21 cellular contexts compared by ENCODE assay signal in the genomic region with DNA sequence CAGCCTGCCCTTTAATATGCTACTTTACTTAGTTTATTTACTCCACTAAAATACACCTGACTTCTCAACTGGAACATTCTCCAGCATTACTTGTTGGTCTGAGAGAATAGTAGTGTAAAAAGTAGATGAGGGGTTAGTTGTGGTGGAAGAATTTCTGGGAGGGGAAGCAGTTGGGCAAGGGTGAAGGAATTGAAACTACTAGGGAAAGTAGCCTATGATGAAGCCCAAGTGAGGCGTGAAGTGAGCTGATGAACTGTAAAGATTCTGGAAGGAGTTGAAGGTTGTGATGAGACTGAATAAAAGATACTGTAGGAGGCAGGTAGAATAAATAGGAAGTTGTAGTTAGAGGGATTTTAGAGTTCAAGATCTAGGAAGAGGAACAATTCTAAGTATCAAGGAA.
DNase-seq lines count a peak whose midpoint lies in the region; ATAC-seq, FAIRE-seq and TF ChIP-seq lines count a peak whose summit lies in the region.
"Had no signal": no experiment of that assay in that cellular context is flagged by ENCODE, and none has a peak within 500 bp of the region (broad histone marks: within the 10 kb centered on the region; RNA-seq: fewer than 3 reads in every experiment).

No MANE protein-coding gene starts in this region.

- peaks cover 49% of the 10 kb centered on the region for H3K36me3 Mint-ChIP-seq in activated B cell treated with CpG ODN at 0.5 μM for 24 hours (ENCODE audit: low read depth)
- H3K36me3 Mint-ChIP-seq in naive thymus-derived CD8-positive, alpha-beta T cell: peaks cover 0 to 65% (median 4%) of the 10 kb centered on the region in 3 donors

- peaks cover 39 to 54% (median 45%) of the 10 kb centered on the region in 10 experiments for H3K4me1 ChIP-seq in BLaER1 treated with 17β-estradiol and CSF1 and Interleukin-3, amounts not matched to agents 10 nM and 100 nM

- H3K9me3 ChIP-seq in BLaER1 treated with 17β-estradiol and CSF1 and Interleukin-3, amounts not matched to agents 10 nM and 100 nM (replicated peaks in 1 of 11): no peaks in the 10 kb centered on the region
- H3K9me3 ChIP-seq: testis had no signal

- peak; percentile 56 for FAIRE-seq in GM12892 (lab: Jason Lieb, UNC)
- FAIRE-seq: endothelial cell of umbilical vein had no signal

- intact Hi-C loops in activated B cell treated with CpG ODN at 0.5 μM for 24 hours (cut with micrococcal nuclease) (no loop called here), lower leg skin (cut with DNase I; ENCODE audit: low total_unique reads) (no loop called here)

- WGBS in lower leg skin, 2 donors: 81 to 88% methylated on average over 1 of the region's 1 CpG

- ATAC-seq in activated B cell treated with CpG ODN at 0.5 μM for 24 hours (ENCODE audit: low read depth) (peak; percentile 70), GM18519 (IDR thresholded peaks at IDR 0.05; ENCODE audit: low FRiP score, unreplicated experiment) (no peak)
- no peak for ATAC-seq in naive thymus-derived CD8-positive, alpha-beta T cell
- ATAC-seq: HCT116, Right ventricle myocardium inferior had no signal

- H3K4me1 Mint-ChIP-seq in activated B cell treated with CpG ODN at 0.5 μM for 24 hours: peaks cover 23% of the 10 kb centered on the region
- peaks cover 13 to 33% (median 28%) of the 10 kb centered on the region in 4 donors for H3K4me1 Mint-ChIP-seq in naive thymus-derived CD8-positive, alpha-beta T cell

- H4K20me1 ChIP-seq in BLaER1 treated with 17β-estradiol and CSF1 and Interleukin-3, amounts not matched to agents 10 nM and 100 nM: peaks cover 0 to 78% (median 38%) of the 10 kb centered on the region in 11 experiments; a peak in 16 of 22 replicates

- CTCF ChIA-PET in activated B cell treated with CpG ODN at 0.5 μM for 24 hours (lab: Charles Lee): no interaction called here

- peak overlapping the region; percentile 1 for H3K27ac Mint-ChIP-seq in activated B cell treated with CpG ODN at 0.5 μM for 24 hours
- peak overlapping the region in 9 of 10 donors; percentile 5 to 85 (median 52) for H3K27ac Mint-ChIP-seq in naive thymus-derived CD8-positive, alpha-beta T cell

- H3K4me3 ChIP-seq in BLaER1 treated with 17β-estradiol and CSF1 and Interleukin-3, amounts not matched to agents 10 nM and 100 nM: no peak overlapping the region
- H3K4me3 ChIP-seq in lower leg skin (ENCODE audit: low read depth, poor library complexity, severe bottlenecking): no peak overlapping the region
- H3K4me3 ChIP-seq: skin epidermis, testis had no signal

- no peaks in the 10 kb centered on the region for H3K27me3 ChIP-seq in BLaER1 treated with 17β-estradiol and CSF1 and Interleukin-3, amounts not matched to agents 10 nM and 100 nM
- H3K27me3 ChIP-seq: testis had no signal

- H3K36me3 ChIP-seq in BLaER1 treated with 17β-estradiol and CSF1 and Interleukin-3, amounts not matched to agents 10 nM and 100 nM: peaks cover 51 to 86% (median 61%) of the 10 kb centered on the region in 11 experiments

- POLR2A ChIA-PET in activated B cell treated with CpG ODN at 0.5 μM for 24 hours (lab: Charles Lee): no interaction called here
- POLR2A ChIA-PET in naive thymus-derived CD8-positive, alpha-beta T cell (lab: Charles Lee): no interaction called here

- TF ChIP-seq POLR2A in GM12892 (IDR thresholded peaks at IDR 0.05; ENCODE audit: low read depth, low read length): no peak
- TF ChIP-seq POLR2A in lower leg skin (IDR thresholded peaks at IDR 0.05): no peak

- no peak overlapping the region for H3K9ac ChIP-seq in BLaER1 treated with 17β-estradiol and CSF1 and Interleukin-3, amounts not matched to agents 10 nM and 100 nM

- H3K4me3 Mint-ChIP-seq in activated B cell treated with CpG ODN at 0.5 μM for 24 hours: peak overlapping the region; percentile 13
- H3K4me3 Mint-ChIP-seq in naive thymus-derived CD8-positive, alpha-beta T cell: no peak overlapping the region

- no peaks in the 10 kb centered on the region for H3K9me3 Mint-ChIP-seq in activated B cell treated with CpG ODN at 0.5 μM for 24 hours
- no peaks in the 10 kb centered on the region for H3K9me3 Mint-ChIP-seq in naive thymus-derived CD8-positive, alpha-beta T cell

- H3K27ac ChIP-seq in BLaER1 treated with 17β-estradiol and CSF1 and Interleukin-3, amounts not matched to agents 10 nM and 100 nM: peak overlapping the region in 2 of 11 experiments; percentile 9 to 41; a peak in 1 of 22 replicates
- H3K27ac ChIP-seq: skin epidermis had no signal

- H3K27me3 Mint-ChIP-seq in activated B cell treated with CpG ODN at 0.5 μM for 24 hours: no peaks in the 10 kb centered on the region
- no peaks in the 10 kb centered on the region for H3K27me3 Mint-ChIP-seq in naive thymus-derived CD8-positive, alpha-beta T cell

- TF ChIP-seq CTCF in activated B cell treated with CpG ODN at 0.5 μM for 24 hours (IDR thresholded peaks at IDR 0.05): no peak
- no peak for TF ChIP-seq CTCF in lower leg skin (IDR thresholded peaks at IDR 0.05)

- DNase-seq in GM12892 (ENCODE audit: insufficient read length): no peak
- no peak for DNase-seq in activated B cell treated with CpG ODN at 0.5 μM for 24 hours
- DNase-seq in naive thymus-derived CD8-positive, alpha-beta T cell: no peak
- no peak for DNase-seq in DMS53 treated with DMSO at 0.1 percent for 48 hours (lab: John Stamatoyannopoulos, UW; ENCODE audit: unreplicated experiment)
- DNase-seq in lower leg skin (ENCODE audit: low spot score in 2 of 2): no peak
- DNase-seq in AML-193 (lab: John Stamatoyannopoulos, UW): no peak
- DNase-seq: activated CD4-positive, CD25-positive, alpha-beta regulatory T cell; DMS153; foreskin melanocyte; KG1; NCI-H1417 treated with DMSO at 0.1 percent for 48 hours; NCI-H2171 treated with DMSO at 0.1 percent for 48 hours; posterior cingulate gyrus; stimulated activated CD4-positive, alpha-beta T cell treated with anti-CD3 and anti-CD28 coated beads, Interleukin-4, amount 100 ng/mL, for 24 hours; testis had no signal

- H3K4me2 ChIP-seq in BLaER1 treated with 17β-estradiol and CSF1 and Interleukin-3, amounts not matched to agents 10 nM and 100 nM: peak overlapping the region; percentile 3 to 79 (median 71); a peak in 21 of 22 replicates
